1 cellular context compared by ENCODE assay signal in the genomic region with DNA sequence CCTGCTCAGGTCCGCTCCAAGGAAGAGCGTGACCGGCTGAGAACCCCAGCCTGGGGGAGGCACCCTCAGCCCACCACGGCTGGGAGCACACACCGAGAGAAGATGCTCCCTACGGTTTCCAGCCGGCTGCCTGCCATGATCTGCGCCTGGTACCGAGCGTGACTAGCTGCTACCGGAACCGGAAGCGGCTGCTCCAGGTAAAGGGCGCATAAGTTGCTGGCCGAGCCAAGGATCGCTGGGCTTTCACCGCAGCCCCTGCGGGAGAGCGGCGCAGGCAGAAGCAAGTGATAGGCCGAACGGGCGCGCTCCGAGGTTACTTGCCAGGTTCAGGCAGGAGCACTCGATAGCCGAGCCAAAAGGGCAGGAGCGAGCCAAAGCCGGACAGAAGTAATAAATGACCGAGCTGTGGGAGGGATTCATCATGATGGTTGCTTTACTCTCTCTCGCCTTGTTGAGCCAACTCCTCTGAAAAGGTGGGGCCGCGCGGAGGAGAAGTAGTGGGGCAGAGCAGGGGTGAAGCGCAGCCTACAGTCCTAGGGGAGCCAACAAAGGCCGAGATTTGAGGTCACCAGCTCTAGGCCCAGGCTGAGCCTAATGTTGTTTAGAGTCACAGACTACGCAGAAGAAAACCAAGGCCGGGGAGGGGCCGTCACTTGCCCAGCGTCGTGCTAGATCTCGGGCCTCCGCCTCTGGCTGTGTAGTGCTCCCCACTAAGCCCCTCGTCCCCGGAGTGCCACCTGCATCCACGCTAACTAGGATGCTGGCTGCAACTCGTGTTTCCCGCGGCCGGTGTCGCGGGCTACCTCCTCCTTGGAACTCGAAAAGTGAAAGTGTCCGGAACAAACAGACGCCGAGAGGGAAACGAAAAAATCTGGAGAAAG.
A peak's percentile ranks its signal among the peaks of the same experiment; 100 is the strongest.
TF ChIP-seq lines count a peak whose summit lies in the region.

A gene (minus strand): TSS at position 171 of the 881 bp plus-strand sequence. CDS start 34 bp downstream, at position 137.

TF ChIP-seq in K562, 482 proteins besides CTCF, POLR2A, EP300 and RAD21 (continued from another document and continues in another):
- TF ChIP-seq, protein P1, sequence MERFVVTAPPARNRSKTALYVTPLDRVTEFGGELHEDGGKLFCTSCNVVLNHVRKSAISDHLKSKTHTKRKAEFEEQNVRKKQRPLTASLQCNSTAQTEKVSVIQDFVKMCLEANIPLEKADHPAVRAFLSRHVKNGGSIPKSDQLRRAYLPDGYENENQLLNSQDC (CRISPR knock-in tag; IDR thresholded peaks at IDR 0.05), result no peak
- TF ChIP-seq ASH1L (IDR thresholded peaks at IDR 0.05; ENCODE audit: borderline replicate concordance, low read depth, partially characterized antibody), result no peak
- peak; percentile 91 for TF ChIP-seq NR2C2 (CRISPR knock-in tag; IDR thresholded peaks at IDR 0.05)
- peak; percentile 98 for TF ChIP-seq NR2C2 (tag; IDR thresholded peaks at IDR 0.05)
- peak; percentile 74 for TF ChIP-seq POLR2B (IDR thresholded peaks at IDR 0.05; ENCODE audit: low read depth, partially characterized antibody)
- TF ChIP-seq FOXJ2 (tag; IDR thresholded peaks at IDR 0.05), result no peak; the same call in 1 of the 2 replicates
- TF ChIP-seq GTF2A2 (tag; IDR thresholded peaks at IDR 0.05), result no peak
- peak; percentile 68 to 78 for TF ChIP-seq NRF1 (conservative IDR thresholded peaks at IDR 0.05 in 1 of 2, IDR thresholded peaks at IDR 0.05 in 1 of 2)
- no peak for TF ChIP-seq NFYB (IDR thresholded peaks at IDR 0.05; ENCODE audit: extremely low read depth, insufficient read length)
- TF ChIP-seq FOSL1 (tag; conservative IDR thresholded peaks at IDR 0.05), result 0 out of 2 replicates have a peak, but pooled peaks have one; percentile 45
- TF ChIP-seq, protein P2, sequence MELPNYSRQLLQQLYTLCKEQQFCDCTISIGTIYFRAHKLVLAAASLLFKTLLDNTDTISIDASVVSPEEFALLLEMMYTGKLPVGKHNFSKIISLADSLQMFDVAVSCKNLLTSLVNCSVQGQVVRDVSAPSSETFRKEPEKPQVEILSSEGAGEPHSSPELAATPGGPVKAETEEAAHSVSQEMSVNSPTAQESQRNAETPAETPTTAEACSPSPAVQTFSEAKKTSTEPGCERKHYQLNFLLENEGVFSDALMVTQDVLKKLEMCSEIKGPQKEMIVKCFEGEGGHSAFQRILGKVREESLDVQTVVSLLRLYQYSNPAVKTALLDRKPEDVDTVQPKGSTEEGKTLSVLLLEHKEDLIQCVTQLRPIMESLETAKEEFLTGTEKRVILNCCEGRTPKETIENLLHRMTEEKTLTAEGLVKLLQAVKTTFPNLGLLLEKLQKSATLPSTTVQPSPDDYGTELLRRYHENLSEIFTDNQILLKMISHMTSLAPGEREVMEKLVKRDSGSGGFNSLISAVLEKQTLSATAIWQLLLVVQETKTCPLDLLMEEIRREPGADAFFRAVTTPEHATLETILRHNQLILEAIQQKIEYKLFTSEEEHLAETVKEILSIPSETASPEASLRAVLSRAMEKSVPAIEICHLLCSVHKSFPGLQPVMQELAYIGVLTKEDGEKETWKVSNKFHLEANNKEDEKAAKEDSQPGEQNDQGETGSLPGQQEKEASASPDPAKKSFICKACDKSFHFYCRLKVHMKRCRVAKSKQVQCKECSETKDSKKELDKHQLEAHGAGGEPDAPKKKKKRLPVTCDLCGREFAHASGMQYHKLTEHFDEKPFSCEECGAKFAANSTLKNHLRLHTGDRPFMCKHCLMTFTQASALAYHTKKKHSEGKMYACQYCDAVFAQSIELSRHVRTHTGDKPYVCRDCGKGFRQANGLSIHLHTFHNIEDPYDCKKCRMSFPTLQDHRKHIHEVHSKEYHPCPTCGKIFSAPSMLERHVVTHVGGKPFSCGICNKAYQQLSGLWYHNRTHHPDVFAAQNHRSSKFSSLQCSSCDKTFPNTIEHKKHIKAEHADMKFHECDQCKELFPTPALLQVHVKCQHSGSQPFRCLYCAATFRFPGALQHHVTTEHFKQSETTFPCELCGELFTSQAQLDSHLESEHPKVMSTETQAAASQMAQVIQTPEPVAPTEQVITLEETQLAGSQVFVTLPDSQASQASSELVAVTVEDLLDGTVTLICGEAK (IDR thresholded peaks at IDR 0.05), result peak; percentile 98
- TF ChIP-seq, protein P2 (CRISPR knock-in tag; IDR thresholded peaks at IDR 0.05), result no peak
- peak; percentile 98 for TF ChIP-seq L3MBTL2 (IDR thresholded peaks at IDR 0.05)
- TF ChIP-seq, protein P3, sequence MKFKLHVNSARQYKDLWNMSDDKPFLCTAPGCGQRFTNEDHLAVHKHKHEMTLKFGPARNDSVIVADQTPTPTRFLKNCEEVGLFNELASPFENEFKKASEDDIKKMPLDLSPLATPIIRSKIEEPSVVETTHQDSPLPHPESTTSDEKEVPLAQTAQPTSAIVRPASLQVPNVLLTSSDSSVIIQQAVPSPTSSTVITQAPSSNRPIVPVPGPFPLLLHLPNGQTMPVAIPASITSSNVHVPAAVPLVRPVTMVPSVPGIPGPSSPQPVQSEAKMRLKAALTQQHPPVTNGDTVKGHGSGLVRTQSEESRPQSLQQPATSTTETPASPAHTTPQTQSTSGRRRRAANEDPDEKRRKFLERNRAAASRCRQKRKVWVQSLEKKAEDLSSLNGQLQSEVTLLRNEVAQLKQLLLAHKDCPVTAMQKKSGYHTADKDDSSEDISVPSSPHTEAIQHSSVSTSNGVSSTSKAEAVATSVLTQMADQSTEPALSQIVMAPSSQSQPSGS (CRISPR knock-in tag; IDR thresholded peaks at IDR 0.05), result no peak
- TF ChIP-seq NR2C1 (IDR thresholded peaks at IDR 0.05), result peak; percentile 92
- peak; percentile 95 for TF ChIP-seq NR2C1 (tag; IDR thresholded peaks at IDR 0.05)
- peak; percentile 48; the same call in 1 of the 2 replicates for TF ChIP-seq HDAC8 (tag; IDR thresholded peaks at IDR 0.05)
- TF ChIP-seq, protein P4, sequence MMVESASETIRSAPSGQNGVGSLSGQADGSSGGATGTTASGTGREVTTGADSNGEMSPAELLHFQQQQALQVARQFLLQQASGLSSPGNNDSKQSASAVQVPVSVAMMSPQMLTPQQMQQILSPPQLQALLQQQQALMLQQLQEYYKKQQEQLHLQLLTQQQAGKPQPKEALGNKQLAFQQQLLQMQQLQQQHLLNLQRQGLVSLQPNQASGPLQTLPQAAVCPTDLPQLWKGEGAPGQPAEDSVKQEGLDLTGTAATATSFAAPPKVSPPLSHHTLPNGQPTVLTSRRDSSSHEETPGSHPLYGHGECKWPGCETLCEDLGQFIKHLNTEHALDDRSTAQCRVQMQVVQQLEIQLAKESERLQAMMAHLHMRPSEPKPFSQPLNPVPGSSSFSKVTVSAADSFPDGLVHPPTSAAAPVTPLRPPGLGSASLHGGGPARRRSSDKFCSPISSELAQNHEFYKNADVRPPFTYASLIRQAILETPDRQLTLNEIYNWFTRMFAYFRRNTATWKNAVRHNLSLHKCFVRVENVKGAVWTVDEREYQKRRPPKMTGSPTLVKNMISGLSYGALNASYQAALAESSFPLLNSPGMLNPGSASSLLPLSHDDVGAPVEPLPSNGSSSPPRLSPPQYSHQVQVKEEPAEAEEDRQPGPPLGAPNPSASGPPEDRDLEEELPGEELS (CRISPR knock-in tag; IDR thresholded peaks at IDR 0.05; ENCODE audit: borderline replicate concordance), result no peak
- TF ChIP-seq, protein P5, sequence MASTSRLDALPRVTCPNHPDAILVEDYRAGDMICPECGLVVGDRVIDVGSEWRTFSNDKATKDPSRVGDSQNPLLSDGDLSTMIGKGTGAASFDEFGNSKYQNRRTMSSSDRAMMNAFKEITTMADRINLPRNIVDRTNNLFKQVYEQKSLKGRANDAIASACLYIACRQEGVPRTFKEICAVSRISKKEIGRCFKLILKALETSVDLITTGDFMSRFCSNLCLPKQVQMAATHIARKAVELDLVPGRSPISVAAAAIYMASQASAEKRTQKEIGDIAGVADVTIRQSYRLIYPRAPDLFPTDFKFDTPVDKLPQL (IDR thresholded peaks at IDR 0.05; ENCODE audit: extremely low read depth, insufficient read length), result no peak
- TF ChIP-seq ZSCAN29 (IDR thresholded peaks at IDR 0.05), result no peak
- TF ChIP-seq, protein P6, sequence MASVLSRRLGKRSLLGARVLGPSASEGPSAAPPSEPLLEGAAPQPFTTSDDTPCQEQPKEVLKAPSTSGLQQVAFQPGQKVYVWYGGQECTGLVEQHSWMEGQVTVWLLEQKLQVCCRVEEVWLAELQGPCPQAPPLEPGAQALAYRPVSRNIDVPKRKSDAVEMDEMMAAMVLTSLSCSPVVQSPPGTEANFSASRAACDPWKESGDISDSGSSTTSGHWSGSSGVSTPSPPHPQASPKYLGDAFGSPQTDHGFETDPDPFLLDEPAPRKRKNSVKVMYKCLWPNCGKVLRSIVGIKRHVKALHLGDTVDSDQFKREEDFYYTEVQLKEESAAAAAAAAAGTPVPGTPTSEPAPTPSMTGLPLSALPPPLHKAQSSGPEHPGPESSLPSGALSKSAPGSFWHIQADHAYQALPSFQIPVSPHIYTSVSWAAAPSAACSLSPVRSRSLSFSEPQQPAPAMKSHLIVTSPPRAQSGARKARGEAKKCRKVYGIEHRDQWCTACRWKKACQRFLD (CRISPR knock-in tag; IDR thresholded peaks at IDR 0.05), result peak; percentile 79; the same call in 1 of the 2 replicates
- no peak for TF ChIP-seq ZNF311 (CRISPR knock-in tag; IDR thresholded peaks at IDR 0.05)
- TF ChIP-seq CREM (IDR thresholded peaks at IDR 0.05; ENCODE audit: low read depth), result peak; percentile 88
- TF ChIP-seq BCL6 (CRISPR knock-in tag; IDR thresholded peaks at IDR 0.05), result no peak
- no peak for TF ChIP-seq GATA2 (CRISPR knock-in tag; IDR thresholded peaks at IDR 0.05)
- TF ChIP-seq, protein P7, sequence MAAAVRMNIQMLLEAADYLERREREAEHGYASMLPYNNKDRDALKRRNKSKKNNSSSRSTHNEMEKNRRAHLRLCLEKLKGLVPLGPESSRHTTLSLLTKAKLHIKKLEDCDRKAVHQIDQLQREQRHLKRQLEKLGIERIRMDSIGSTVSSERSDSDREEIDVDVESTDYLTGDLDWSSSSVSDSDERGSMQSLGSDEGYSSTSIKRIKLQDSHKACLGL (CRISPR knock-in tag; IDR thresholded peaks at IDR 0.05; ENCODE audit: borderline replicate concordance, poor library complexity, severe bottlenecking), result no peak
- no peak for TF ChIP-seq TFAM (CRISPR knock-in tag; conservative IDR thresholded peaks at IDR 0.05)
- no peak for TF ChIP-seq KAT8 (IDR thresholded peaks at IDR 0.05; ENCODE audit: low read depth)
- no peak for TF ChIP-seq NELFE (IDR thresholded peaks at IDR 0.05; ENCODE audit: insufficient read depth, insufficient read length)
- TF ChIP-seq, protein P8, sequence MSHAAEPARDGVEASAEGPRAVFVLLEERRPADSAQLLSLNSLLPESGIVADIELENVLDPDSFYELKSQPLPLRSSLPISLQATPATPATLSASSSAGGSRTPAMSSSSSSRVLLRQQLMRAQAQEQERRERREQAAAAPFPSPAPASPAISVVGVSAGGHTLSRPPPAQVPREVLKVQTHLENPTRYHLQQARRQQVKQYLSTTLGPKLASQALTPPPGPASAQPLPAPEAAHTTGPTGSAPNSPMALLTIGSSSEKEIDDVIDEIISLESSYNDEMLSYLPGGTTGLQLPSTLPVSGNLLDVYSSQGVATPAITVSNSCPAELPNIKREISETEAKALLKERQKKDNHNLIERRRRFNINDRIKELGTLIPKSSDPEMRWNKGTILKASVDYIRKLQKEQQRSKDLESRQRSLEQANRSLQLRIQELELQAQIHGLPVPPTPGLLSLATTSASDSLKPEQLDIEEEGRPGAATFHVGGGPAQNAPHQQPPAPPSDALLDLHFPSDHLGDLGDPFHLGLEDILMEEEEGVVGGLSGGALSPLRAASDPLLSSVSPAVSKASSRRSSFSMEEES (CRISPR knock-in tag; IDR thresholded peaks at IDR 0.05), result no peak
- TF ChIP-seq, protein P9, sequence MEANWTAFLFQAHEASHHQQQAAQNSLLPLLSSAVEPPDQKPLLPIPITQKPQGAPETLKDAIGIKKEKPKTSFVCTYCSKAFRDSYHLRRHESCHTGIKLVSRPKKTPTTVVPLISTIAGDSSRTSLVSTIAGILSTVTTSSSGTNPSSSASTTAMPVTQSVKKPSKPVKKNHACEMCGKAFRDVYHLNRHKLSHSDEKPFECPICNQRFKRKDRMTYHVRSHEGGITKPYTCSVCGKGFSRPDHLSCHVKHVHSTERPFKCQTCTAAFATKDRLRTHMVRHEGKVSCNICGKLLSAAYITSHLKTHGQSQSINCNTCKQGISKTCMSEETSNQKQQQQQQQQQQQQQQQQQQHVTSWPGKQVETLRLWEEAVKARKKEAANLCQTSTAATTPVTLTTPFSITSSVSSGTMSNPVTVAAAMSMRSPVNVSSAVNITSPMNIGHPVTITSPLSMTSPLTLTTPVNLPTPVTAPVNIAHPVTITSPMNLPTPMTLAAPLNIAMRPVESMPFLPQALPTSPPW (CRISPR knock-in tag; IDR thresholded peaks at IDR 0.05), result peak; percentile 87
- TF ChIP-seq SIN3B (IDR thresholded peaks at IDR 0.05; ENCODE audit: low read depth), result peak; percentile 94
- TF ChIP-seq ZNF384 (IDR thresholded peaks at IDR 0.05; ENCODE audit: low read depth, low read length), result peak; percentile 64; the same call in 1 of the 2 replicates
- TF ChIP-seq E2F3 (CRISPR knock-in tag; IDR thresholded peaks at IDR 0.05), result no peak
- no peak for TF ChIP-seq CHD4 (IDR thresholded peaks at IDR 0.05; ENCODE audit: insufficient read depth, insufficient replicate concordance, low read depth, low read length, poor library complexity, severe bottlenecking)
- TF ChIP-seq HIVEP1 (CRISPR knock-in tag; IDR thresholded peaks at IDR 0.05), result no peak
- no peak for TF ChIP-seq ETS2 (tag; IDR thresholded peaks at IDR 0.05; ENCODE audit: borderline replicate concordance, poor library complexity, severe bottlenecking)
- TF ChIP-seq CBFB (CRISPR knock-in tag; IDR thresholded peaks at IDR 0.05), result peak; percentile 98
